Comparison of ENCODE assay signal across 9 cellular contexts in genomic region chr3:157156844-157157635, GRCh38. TPM values are rescaled to one million over a fixed set of nuclear protein-coding genes. Genes with fewer than 3 reads are reported as not detected.
DNase-seq lines count a peak whose midpoint lies in the region; ATAC-seq, FAIRE-seq and TF ChIP-seq lines count a peak whose summit lies in the region.
"Had no signal": no experiment of that assay in that cellular context is flagged by ENCODE, and none has a peak within 500 bp of the region (broad histone marks: within the 10 kb centered on the region; RNA-seq: fewer than 3 reads in every experiment).

No MANE protein-coding gene starts in this region.

- no peak for ATAC-seq in Right ventricle myocardium superior (ENCODE audit: poor library complexity)
- no peak for ATAC-seq in HG03342 (IDR thresholded peaks at IDR 0.05; ENCODE audit: unreplicated experiment)

- TF ChIP-seq CTCF in cardiac muscle cell (IDR thresholded peaks at IDR 0.05; ENCODE audit: low read depth, low read length) = no peak
- no peak for TF ChIP-seq CTCF in WI38 (IDR thresholded peaks at IDR 0.05; ENCODE audit: low read depth, low read length)
- TF ChIP-seq CTCF in thyroid gland (IDR thresholded peaks at IDR 0.05) = no peak

- H3K4me1 ChIP-seq in cardiac muscle cell (ENCODE audit: low read depth) (peaks cover 53% of the 10 kb centered on the region), thyroid gland (peaks cover 50 to 59% of the 10 kb centered on the region in 2 donors)

- H3K27me3 ChIP-seq in cardiac muscle cell = no peaks in the 10 kb centered on the region
- H3K27me3 ChIP-seq in thyroid gland = no peaks in the 10 kb centered on the region

- DNase-seq in cardiac muscle cell (ENCODE audit: low read depth in 1 of 2, low spot score in 1 of 2) (no peak), Right ventricle myocardium superior (no peak), thyroid gland (no peak), RCC 7860 (ENCODE audit: low spot score) (no peak), occipital lobe (lab: John Stamatoyannopoulos, UW) (no peak)

- H3K36me3 ChIP-seq in cardiac muscle cell = peaks cover 61% of the 10 kb centered on the region
- H3K36me3 ChIP-seq in thyroid gland = peaks cover 36 to 44% of the 10 kb centered on the region in 2 donors

- 60% methylated on average over 7 of the region's 7 CpGs for WGBS in thyroid gland, 2 donors

- intact Hi-C loops in Right ventricle myocardium superior (cut with DNase I) = loop anchor here (10.0 kb wide), 1 partner anchor 332 kb away; the partner anchor contains the start of gene LEKR1
- intact Hi-C loops in thyroid gland (cut with DNase I) = no loop called here

- no peak for FAIRE-seq in RCC 7860 (lab: Jason Lieb, UNC)
- FAIRE-seq: GM18507 had no signal

- H3K4me3 ChIP-seq in cardiac muscle cell (peak overlapping the region; percentile 93), WI38 (ENCODE audit: low read depth, low read length) (peak overlapping the region; percentile 96), iPS-11a (ENCODE audit: low read depth, low read length) (peak overlapping the region; percentile 4), thyroid gland (replicated peaks in 1 of 3) (no peak overlapping the region)

- H3K9me3 ChIP-seq in cardiac muscle cell (ENCODE audit: low read depth) (no peaks in the 10 kb centered on the region), thyroid gland (no peaks in the 10 kb centered on the region)

- H3K27ac ChIP-seq in cardiac muscle cell (no peak overlapping the region), thyroid gland (peak overlapping the region in 2 of 3 donors; percentile 7 to 100)

- TF ChIP-seq POLR2A in thyroid gland (IDR thresholded peaks at IDR 0.05) = no peak

RNA-seq across cellular contexts. Expression of gene CCNL1, which starts 2.9 kb away (rescaled TPM):
- total RNA-seq in cardiac muscle cell = 142 and 223 TPM in 2 replicates
- polyA plus RNA-seq in cardiac muscle cell = 87.6 and 101 TPM in 2 replicates
- total RNA-seq in Right ventricle myocardium superior = 20.2 TPM
- total RNA-seq in thyroid gland = 100 to 1,000 TPM; 142 to 375 (median 227) TPM
- total RNA-seq in occipital lobe = 104 TPM

Comparison
In these comparisons a context has a peak if more than half of its experiments do, and no peak if none do; other contexts are left out.
1. H3K4me3 ChIP-seq: peak in cardiac muscle cell (single experiment), WI38 (single experiment) and iPS-11a (single experiment); none in thyroid gland (0 of 3).